39 cellular contexts compared by ENCODE assay signal in the genomic region with DNA sequence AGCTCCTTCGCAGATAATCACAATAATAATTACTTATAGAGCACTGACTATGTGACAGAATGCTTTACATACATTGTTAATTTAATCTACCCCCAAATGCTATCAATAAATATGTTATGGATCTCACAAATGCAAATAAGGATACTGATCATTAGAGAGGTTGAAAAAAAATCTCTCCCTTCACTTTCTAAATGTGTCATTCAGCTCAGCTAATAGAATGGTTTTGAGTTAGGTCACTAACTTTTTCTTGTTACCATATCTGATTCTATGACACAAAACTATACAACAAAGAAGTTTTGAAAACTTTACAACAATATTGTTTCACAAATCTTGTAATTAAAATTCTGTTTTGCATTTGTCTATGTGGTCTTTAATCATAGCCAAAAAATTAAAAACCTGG. TPM values are rescaled to one million over a fixed set of nuclear protein-coding genes. Genes with fewer than 3 reads are reported as not detected.
"Had no signal": no experiment of that assay in that cellular context is flagged by ENCODE, and none has a peak within 500 bp of the region (broad histone marks: within the 10 kb centered on the region; RNA-seq: fewer than 3 reads in every experiment).

No MANE protein-coding gene starts in this region.

- H3K4me3 ChIP-seq: MG63 had no signal

- DNase-seq: Karpas-422, Kasumi-1, MG63, MM.1S, MV-4-11, NCI-H1048, NCI-H1092, NCI-H1092 treated with DMSO at 0.1 percent for 48 hours, NCI-H1105, NCI-H1105 treated with DMSO at 0.1 percent for 48 hours, NCI-H1417, NCI-H1417 treated with DMSO at 0.1 percent for 48 hours, NCI-H1436, NCI-H1436 treated with DMSO at 0.1 percent for 48 hours, NCI-H146, NCI-H1694, NCI-H1694 treated with DMSO at 0.1 percent for 48 hours, NCI-H187, NCI-H187 treated with DMSO at 0.1 percent for 48 hours, NCI-H1930, NCI-H2029, NCI-H2029 treated with DMSO at 0.1 percent for 48 hours, NCI-H2081, NCI-H2081 treated with DMSO at 0.1 percent for 48 hours, NCI-H2107, NCI-H2171, NCI-H2171 treated with DMSO at 0.1 percent for 48 hours, NCI-H2227 treated with DMSO at 0.1 percent for 48 hours, NCI-H226, NCI-H345, NCI-H446, NCI-H446 treated with DMSO at 0.1 percent for 48 hours, NCI-H510A, NCI-H510A treated with DMSO at 0.1 percent for 48 hours, NCI-H524 had no signal

- H3K36me3 ChIP-seq: MG63 had no signal

- H3K9me3 ChIP-seq: MG63 had no signal

RNA-seq across cellular contexts. Expression of a gene that starts 17.4 kb away (rescaled TPM):
- total RNA-seq: LHCN-M2, M059J, MCF 10A, NCI-H460 had no signal
